Comparison of ENCODE assay signal across 9 cellular contexts in genomic region chr9:116460026-116460425, GRCh38.
"Had no signal": no experiment of that assay in that cellular context is flagged by ENCODE, and none has a peak within 500 bp of the region (broad histone marks: within the 10 kb centered on the region; RNA-seq: fewer than 3 reads in every experiment).

No MANE protein-coding gene starts in this region.

- ATAC-seq: HCT116, HepG2 had no signal

- FAIRE-seq: HepG2 had no signal

- H3K36me3 ChIP-seq: HAP-1 had no signal

- H3K4me1 ChIP-seq: HAP-1 had no signal

- H3K9ac ChIP-seq: GM23248 had no signal

- H3K4me3 ChIP-seq: GM23248, HAP-1 had no signal

- DNase-seq: GM23248, GOT3, H7, HFFc6, KBM-7 had no signal

- H3K27ac ChIP-seq: GM23248, HL-60 had no signal

- H2AFZ ChIP-seq: GM23248 had no signal
